24 cellular contexts compared by ENCODE assay signal in genomic region chr14:52429451-52429850, GRCh38.
"Had no signal": no experiment of that assay in that cellular context is flagged by ENCODE, and none has a peak within 500 bp of the region (broad histone marks: within the 10 kb centered on the region; RNA-seq: fewer than 3 reads in every experiment).

No MANE protein-coding gene starts in this region.

- H3K9me3 Mint-ChIP-seq: memory B cell; stimulated activated memory B cell treated with anti-CD40 and anti-IgM and Interleukin-4, amounts not matched to agents 10 μg/mL and 1 μg/mL and 100 μg/mL, for 72 hours; stimulated activated naive CD8-positive, alpha-beta T cell treated with anti-CD3 and anti-CD28 coated beads, Interleukin-15, amount 100 ng/mL, for 72 hours had no signal

- H3K27me3 ChIP-seq: ovary, right atrium auricular region, right lobe of liver, tibial nerve, upper lobe of left lung, vagina had no signal

- H3K4me3 ChIP-seq: left ventricle myocardium inferior, lung, mucosa of descending colon, ovary, right atrium auricular region, right lobe of liver, smooth muscle cell, tibial nerve, upper lobe of left lung, vagina had no signal

- H3K9me3 ChIP-seq: left ventricle myocardium inferior, mucosa of descending colon, ovary, right atrium auricular region, right lobe of liver, tibial nerve, upper lobe of left lung, vagina had no signal

- H3K27me3 Mint-ChIP-seq: memory B cell; naive thymus-derived CD4-positive, alpha-beta T cell; natural killer cell treated with Interleukin-12 subunit alpha and Interleukin-12 subunit beta and Interleukin-15 and Interleukin-18, amount 100 ng/mL, for 72 hours; progenitor cell of endocrine pancreas; stimulated activated memory B cell treated with anti-CD40 and anti-IgM and Interleukin-4, amounts not matched to agents 10 μg/mL and 1 μg/mL and 100 μg/mL, for 72 hours; stimulated activated naive CD8-positive, alpha-beta T cell treated with anti-CD3 and anti-CD28 coated beads, Interleukin-15, amount 100 ng/mL, for 72 hours had no signal

- DNase-seq: islet precursor cell; left ventricle myocardium inferior; midbrain; mucosa of descending colon; naive thymus-derived CD4-positive, alpha-beta T cell; ovary; right lobe of liver; stimulated activated CD4-positive, alpha-beta T cell treated with anti-CD3 and anti-CD28 coated beads, Interleukin-1b, Interleukin-23, amount 100 ng/mL, for 48 hours; stimulated activated CD4-positive, alpha-beta T cell treated with anti-CD3 and anti-CD28 coated beads, Interleukin-2, amount 100 ng/mL, for 48 hours; stimulated activated CD4-positive, alpha-beta T cell treated with anti-CD3 and anti-CD28 coated beads, Interleukin-4, amount 100 ng/mL, for 4 hours; stimulated activated CD8-positive, alpha-beta memory T cell treated with anti-CD3 and anti-CD28 coated beads, Interleukin-4, amount 100 ng/mL, for 48 hours; stimulated activated naive CD4-positive, alpha-beta T cell treated with Interleukin-2 at 50 U/mL for 16 hours; stimulated activated naive CD8-positive, alpha-beta T cell treated with anti-CD3 and anti-CD28 coated beads, Interleukin-15, amount 100 ng/mL, for 72 hours; substantia nigra had no signal

- H3K27ac ChIP-seq: left ventricle myocardium inferior, ovary, right atrium auricular region, right lobe of liver, tibial nerve, upper lobe of left lung, vagina had no signal

- H3K4me1 Mint-ChIP-seq: memory B cell; stimulated activated memory B cell treated with anti-CD40 and anti-IgM and Interleukin-4, amounts not matched to agents 10 μg/mL and 1 μg/mL and 100 μg/mL, for 72 hours had no signal

- H3K4me1 ChIP-seq: left ventricle myocardium inferior, right atrium auricular region, right lobe of liver, tibial nerve, upper lobe of left lung, vagina had no signal

- H3K4me3 Mint-ChIP-seq: memory B cell; naive thymus-derived CD4-positive, alpha-beta T cell; natural killer cell treated with Interleukin-12 subunit alpha and Interleukin-12 subunit beta and Interleukin-15 and Interleukin-18, amount 100 ng/mL, for 72 hours; stimulated activated memory B cell treated with anti-CD40 and anti-IgM and Interleukin-4, amounts not matched to agents 10 μg/mL and 1 μg/mL and 100 μg/mL, for 72 hours; stimulated activated naive CD8-positive, alpha-beta T cell treated with anti-CD3 and anti-CD28 coated beads, Interleukin-15, amount 100 ng/mL, for 72 hours had no signal

- H3K36me3 ChIP-seq: ovary, right atrium auricular region, vagina had no signal

- ATAC-seq: mucosa of descending colon; naive thymus-derived CD4-positive, alpha-beta T cell; natural killer cell treated with Interleukin-12 subunit alpha and Interleukin-12 subunit beta and Interleukin-15 and Interleukin-18, amount 100 ng/mL, for 72 hours; right lobe of liver; stimulated activated memory B cell treated with anti-CD40 and anti-IgM and Interleukin-4, amounts not matched to agents 10 μg/mL and 1 μg/mL and 100 μg/mL, for 72 hours; stimulated activated naive CD8-positive, alpha-beta T cell treated with anti-CD3 and anti-CD28 coated beads, Interleukin-15, amount 100 ng/mL, for 72 hours had no signal

- H3K27ac Mint-ChIP-seq: memory B cell; naive thymus-derived CD4-positive, alpha-beta T cell; progenitor cell of endocrine pancreas; stimulated activated memory B cell treated with anti-CD40 and anti-IgM and Interleukin-4, amounts not matched to agents 10 μg/mL and 1 μg/mL and 100 μg/mL, for 72 hours had no signal
